In the genomic region with DNA sequence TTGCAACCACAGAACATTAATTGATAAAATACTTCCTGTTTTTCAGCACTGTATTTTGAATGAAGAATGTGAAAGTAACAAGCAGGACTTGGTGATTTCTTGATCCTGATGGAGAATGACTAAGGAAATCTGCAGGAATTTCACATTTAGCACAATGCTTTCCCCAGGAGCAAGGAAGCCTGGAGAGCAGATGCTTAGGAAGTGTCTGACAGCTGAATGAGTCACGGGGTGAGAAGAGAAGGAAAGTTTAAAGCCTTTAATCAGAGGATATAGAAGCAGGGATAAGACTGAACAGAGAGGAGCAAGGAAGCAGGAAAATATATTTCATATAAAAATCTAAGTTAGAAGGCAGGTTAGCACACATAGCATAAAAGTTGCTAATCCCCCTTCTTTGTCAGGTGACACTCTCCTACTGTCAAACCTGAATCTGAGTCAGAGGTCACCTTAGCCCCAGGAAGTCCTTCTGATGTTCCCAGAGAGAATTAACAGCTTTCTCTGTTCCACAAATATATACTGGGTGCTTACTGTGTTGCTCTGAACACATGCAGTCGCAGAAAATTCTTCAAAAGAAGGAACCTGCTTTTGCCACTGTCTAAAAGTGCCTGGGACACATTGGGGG, we compare ENCODE assay signal across 9 cellular contexts. TPM values are rescaled to one million over a fixed set of nuclear protein-coding genes. Genes with fewer than 3 reads are reported as not detected.
DNase-seq lines count a peak whose midpoint lies in the region; ATAC-seq and TF ChIP-seq lines count a peak whose summit lies in the region.
"Had no signal": no experiment of that assay in that cellular context is flagged by ENCODE, and none has a peak within 500 bp of the region (broad histone marks: within the 10 kb centered on the region; RNA-seq: fewer than 3 reads in every experiment).

No MANE protein-coding gene starts in this region.

- peaks cover 3% of the 10 kb centered on the region for H3K27me3 Mint-ChIP-seq in endothelial cell (ENCODE audit: unreplicated experiment)

- H3K9ac ChIP-seq in mucosa of rectum (ENCODE audit: low read depth in 1 of 2, low read length in 2 of 2), result peak overlapping the region; percentile 34 to 38
- H3K9ac ChIP-seq: KMS-11 had no signal

- H3K27me3 ChIP-seq in mucosa of rectum (ENCODE audit: control insufficient read depth in 2 of 2, insufficient read depth in 2 of 2, low read length in 2 of 2) (no peaks in the 10 kb centered on the region), aorta (ENCODE audit: control insufficient read depth in 1 of 2, insufficient read depth in 2 of 2, low read length in 1 of 2) (peaks cover 0 to 2% of the 10 kb centered on the region in 2 donors)

- H3K4me3 ChIP-seq in NB4 (ENCODE audit: low read depth, low read length) (peak overlapping the region; percentile 33), mucosa of rectum (ENCODE audit: low read length in 2 of 2) (no peak overlapping the region), aorta (ENCODE audit: low read length in 2 of 2) (no peak overlapping the region)

- H3K4me1 Mint-ChIP-seq in endothelial cell (ENCODE audit: unreplicated experiment), result peaks cover 50% of the 10 kb centered on the region

- 66 to 72% methylated on average over 2 of the region's 2 CpGs for WGBS in aorta, 2 donors

- no peak overlapping the region for H3K4me3 Mint-ChIP-seq in endothelial cell (ENCODE audit: unreplicated experiment)

- TF ChIP-seq POLR2A in NB4 (IDR thresholded peaks at IDR 0.05; ENCODE audit: extremely low read depth, insufficient read length), result no peak

- H3K36me3 ChIP-seq in mucosa of rectum (ENCODE audit: control insufficient read depth in 2 of 2, insufficient read depth in 2 of 2, low read length in 2 of 2), result no peaks in the 10 kb centered on the region
- no peaks in the 10 kb centered on the region for H3K36me3 ChIP-seq in aorta (ENCODE audit: control insufficient read depth in 1 of 2, insufficient read depth in 2 of 2, low read length in 1 of 2)

- intact Hi-C loops in aorta (cut with DNase I), result no loop called here

- H3K27ac ChIP-seq in mucosa of rectum (ENCODE audit: low read depth in 2 of 2, low read length in 2 of 2) (peak overlapping the region; percentile 79 to 89), aorta (ENCODE audit: low read depth in 1 of 2, low read length in 2 of 2) (no peak overlapping the region)
- H3K27ac ChIP-seq: KMS-11 had no signal

- DNase-seq in COLO829 (ENCODE audit: low spot score) (peak; percentile 90), NB4 (ENCODE audit: low read depth) (peak; percentile 57), endothelial cell (ENCODE audit: low spot score) (no peak), NCI-H187 (lab: John Stamatoyannopoulos, UW) (no peak), SIG-M5 treated with dmso at 0.1 percent for 504 hours (lab: John Stamatoyannopoulos, UW; ENCODE audit: unreplicated experiment) (no peak), aorta (no peak)

- H3K4me1 ChIP-seq in mucosa of rectum (ENCODE audit: control insufficient read depth in 2 of 2, insufficient read depth in 2 of 2, low read length in 2 of 2) (peaks cover 16 to 31% of the 10 kb centered on the region in 2 donors), aorta (ENCODE audit: control insufficient read depth in 1 of 2, insufficient read depth in 2 of 2, low read length in 2 of 2) (no peaks in the 10 kb centered on the region)

- no peak for TF ChIP-seq CTCF in NB4 (IDR thresholded peaks at IDR 0.05; ENCODE audit: low read depth, low read length)
- TF ChIP-seq CTCF in endothelial cell (IDR thresholded peaks at IDR 0.05; ENCODE audit: unreplicated experiment), result no peak

- H3K27ac Mint-ChIP-seq in endothelial cell (ENCODE audit: unreplicated experiment), result peak overlapping the region; percentile 67

- no peaks in the 10 kb centered on the region for H3K9me3 ChIP-seq in mucosa of rectum (ENCODE audit: control insufficient read depth in 2 of 2, low read length in 2 of 2)
- no peaks in the 10 kb centered on the region for H3K9me3 ChIP-seq in aorta (ENCODE audit: control insufficient read depth, low read length)

- peaks cover 3% of the 10 kb centered on the region for H3K36me3 Mint-ChIP-seq in endothelial cell (ENCODE audit: low read depth, unreplicated experiment)

- ATAC-seq in GM18873 (IDR thresholded peaks at IDR 0.05; ENCODE audit: low FRiP score, unreplicated experiment) (no peak), aorta (ENCODE audit: low FRiP score) (no peak)

- H3K9me3 Mint-ChIP-seq in endothelial cell (ENCODE audit: unreplicated experiment), result no peaks in the 10 kb centered on the region

RNA-seq across cellular contexts. Expression of gene GNA14, which starts 59.7 kb away (rescaled TPM):
- total RNA-seq in endothelial cell (ENCODE audit: unreplicated experiment), result 10.6 TPM
- 10 to 100 TPM in 1 of 2 donors, 1 to 10 TPM in 1; 7.2 to 13.6 TPM for total RNA-seq in aorta
- 1 to 10 TPM; 1.0 TPM for polyA plus RNA-seq in aorta

Comparison
In these comparisons a context has a peak if more than half of its experiments do, and no peak if none do; other contexts are left out.
1. DNase-seq: peak in COLO829 (single experiment) and NB4 (single experiment); none in endothelial cell (single experiment), NCI-H187 (0 of 2), SIG-M5 treated with dmso at 0.1 percent for 504 hours (single experiment) and aorta (0 of 2).
2. H3K27ac ChIP-seq: peak in mucosa of rectum (2 of 2); none in aorta (0 of 2).